Comparison of ENCODE assay signal across 11 cellular contexts in genomic region chr11:109547356-109548027, GRCh38.
DNase-seq lines count a peak whose midpoint lies in the region; ATAC-seq, FAIRE-seq and TF ChIP-seq lines count a peak whose summit lies in the region.
"Had no signal": no experiment of that assay in that cellular context is flagged by ENCODE, and none has a peak within 500 bp of the region (broad histone marks: within the 10 kb centered on the region; RNA-seq: fewer than 3 reads in every experiment).

No MANE protein-coding gene starts in this region.

- H4K20me1 ChIP-seq in fibroblast of lung (ENCODE audit: control insufficient read depth, extremely low read depth, insufficient read depth, low read length) (no peaks in the 10 kb centered on the region), OCI-LY7 (ENCODE audit: insufficient read depth, low read length) (no peaks in the 10 kb centered on the region)

- FAIRE-seq in G401.6 (lab: Jason Lieb, UNC) = peak; percentile 88
- FAIRE-seq in pancreas (lab: Jason Lieb, UNC) = no peak

- TF ChIP-seq CTCF in RWPE1 (conservative IDR thresholded peaks at IDR 0.05; ENCODE audit: low read depth) = no peak
- TF ChIP-seq CTCF in fibroblast of lung (conservative IDR thresholded peaks at IDR 0.05 in 1 of 2, IDR thresholded peaks at IDR 0.05 in 1 of 2; ENCODE audit: low read depth in 1 of 2, low read length in 2 of 2) = no peak
- TF ChIP-seq CTCF in pancreas (IDR thresholded peaks at IDR 0.05) = no peak
- TF ChIP-seq CTCF in OCI-LY7 (conservative IDR thresholded peaks at IDR 0.05; ENCODE audit: low read length) = no peak

- DNase-seq in RWPE1 (ENCODE audit: low spot score) (peak; percentile 44), fibroblast of lung (ENCODE audit: low read depth in 2 of 2) (peak; percentile 63 to 91), pancreas (peak in 1 of 6 donors; percentile 9), GM19238 (ENCODE audit: insufficient read length, low spot score) (no peak), OCI-LY7 (ENCODE audit: low spot score) (no peak)
- DNase-seq in activated naive CD4-positive, alpha-beta T cell treated with Interleukin-2 at 50 U/mL for 16 hours = no peak
- DNase-seq: activated T-cell treated with anti-CD3 and anti-CD28 coated beads, Interleukin-2, amount 50 U/mL, for 4 hours; central memory CD4-positive, alpha-beta T cell; esophagus squamous epithelium had no signal

- H2AFZ ChIP-seq in fibroblast of lung (ENCODE audit: low read length) (no peak overlapping the region), OCI-LY7 (ENCODE audit: low read length) (no peak overlapping the region)

- peak in 3 of 4 donors; percentile 22 to 44 (median 40) for ATAC-seq in pancreas
- no peak for ATAC-seq in HG03342 (IDR thresholded peaks at IDR 0.05; ENCODE audit: unreplicated experiment)
- ATAC-seq: activated T-cell treated with anti-CD3 and anti-CD28 coated beads, Interleukin-2, amount 50 U/mL, for 4 hours had no signal

- no peaks in the 10 kb centered on the region for H3K9me2 ChIP-seq in OCI-LY7 (ENCODE audit: insufficient read depth, low read length)

- intact Hi-C loops in pancreas (cut with DNase I) = no loop called here
- intact Hi-C loops in OCI-LY7 (cut with micrococcal nuclease; ENCODE audit: unreplicated experiment) = no loop called here

- no peak overlapping the region for H3K4me3 ChIP-seq in fibroblast of lung (replicated peaks in 1 of 4; ENCODE audit: control extremely low read depth in 1 of 4, insufficient read depth in 1 of 4, low read depth in 3 of 4, low read length in 4 of 4)
- H3K4me3 ChIP-seq in pancreas = no peak overlapping the region
- no peak overlapping the region for H3K4me3 ChIP-seq in OCI-LY7 (ENCODE audit: low read depth, low read length, poor library complexity, severe bottlenecking)
- H3K4me3 ChIP-seq: esophagus squamous epithelium had no signal

- H3K36me3 ChIP-seq in fibroblast of lung (ENCODE audit: control insufficient read depth, insufficient read depth, low read length) (no peaks in the 10 kb centered on the region), pancreas (no peaks in the 10 kb centered on the region), OCI-LY7 (ENCODE audit: insufficient read depth, low read length) (no peaks in the 10 kb centered on the region)
- H3K36me3 ChIP-seq: esophagus squamous epithelium had no signal

- POLR2A ChIA-PET in RWPE1 (lab: Yijun Ruan, JAX; ENCODE audit: low non-redundant PET) = no interaction called here
- POLR2A ChIA-PET in OCI-LY7 (lab: Charles Lee) = no interaction called here

- H3K9ac ChIP-seq in fibroblast of lung (ENCODE audit: insufficient read depth, low read length) = no peak overlapping the region

- H3K27ac ChIP-seq in RWPE1 (peak overlapping the region; percentile 82), fibroblast of lung (ENCODE audit: insufficient read depth, low read length) (no peak overlapping the region), pancreas (no peak overlapping the region), OCI-LY7 (ENCODE audit: low read depth, low read length, poor library complexity, severe bottlenecking) (no peak overlapping the region)
- H3K27ac ChIP-seq: esophagus squamous epithelium had no signal

- H3K4me2 ChIP-seq in fibroblast of lung (ENCODE audit: extremely low read depth, insufficient read depth, low read length) (no peak overlapping the region), OCI-LY7 (ENCODE audit: low read length) (no peak overlapping the region)

- no TSS peak for BruUV-seq in OCI-LY7 (replicated peaks; lab: Mats Ljungman, UMichigan)

- H3K79me2 ChIP-seq in fibroblast of lung (ENCODE audit: control insufficient read depth, insufficient read depth, low read length) = no peaks in the 10 kb centered on the region
- no peaks in the 10 kb centered on the region for H3K79me2 ChIP-seq in OCI-LY7 (ENCODE audit: insufficient read depth, low read depth, low read length)

- CTCF ChIA-PET in RWPE1 (lab: Yijun Ruan, JAX) (no interaction called here), OCI-LY7 (lab: Charles Lee; ENCODE audit: unreplicated experiment) (no interaction called here)

- H3K4me1 ChIP-seq in fibroblast of lung (ENCODE audit: control insufficient read depth, extremely low read depth, insufficient read depth, low read length) (no peaks in the 10 kb centered on the region), pancreas (no peaks in the 10 kb centered on the region), OCI-LY7 (ENCODE audit: insufficient read depth, low read length, poor library complexity, severe bottlenecking) (no peaks in the 10 kb centered on the region)
- H3K4me1 ChIP-seq: esophagus squamous epithelium had no signal

- H3K9me3 ChIP-seq in fibroblast of lung (ENCODE audit: control insufficient read depth, insufficient read depth, low read depth, low read length) (no peaks in the 10 kb centered on the region), pancreas (no peaks in the 10 kb centered on the region), OCI-LY7 (ENCODE audit: low read length) (no peaks in the 10 kb centered on the region)
- H3K9me3 ChIP-seq: esophagus squamous epithelium had no signal

- H3K27me3 ChIP-seq in fibroblast of lung (ENCODE audit: control insufficient read depth, insufficient read depth, low read length) (no peaks in the 10 kb centered on the region), pancreas (no peaks in the 10 kb centered on the region)
- H3K27me3 ChIP-seq: esophagus squamous epithelium had no signal

- WGBS in pancreas, 2 donors = 40 to 49% methylated on average over 6 of the region's 6 CpGs

Comparison
In these comparisons a context has a peak if more than half of its experiments do, and no peak if none do; other contexts are left out.
1. DNase-seq: peak in RWPE1 (single experiment) and fibroblast of lung (2 of 2); none in GM19238 (single experiment), activated naive CD4-positive, alpha-beta T cell treated with Interleukin-2 at 50 U/mL for 16 hours (single experiment) and OCI-LY7 (single experiment).